18 cellular contexts compared by ENCODE assay signal in genomic region chrX:11462648-11463047, GRCh38.
DNase-seq lines count a peak whose midpoint lies in the region; ATAC-seq, FAIRE-seq and TF ChIP-seq lines count a peak whose summit lies in the region.
"Had no signal": no experiment of that assay in that cellular context is flagged by ENCODE, and none has a peak within 500 bp of the region (broad histone marks: within the 10 kb centered on the region; RNA-seq: fewer than 3 reads in every experiment).

No MANE protein-coding gene starts in this region.

- H4K20me1 ChIP-seq in osteoblast (ENCODE audit: insufficient read depth, low read length): no peaks in the 10 kb centered on the region
- H4K20me1 ChIP-seq in HepG2 (ENCODE audit: insufficient read depth, low read length): no peaks in the 10 kb centered on the region
- H4K20me1 ChIP-seq: BLaER1 treated with 17β-estradiol and CSF1 and Interleukin-3, amounts not matched to agents 10 nM and 100 nM had no signal

- no peak overlapping the region for H3K4me3 Mint-ChIP-seq in T-cell
- H3K4me3 Mint-ChIP-seq: CD8-positive, alpha-beta memory T cell had no signal

- intact Hi-C loops in HepG2 (cut with micrococcal nuclease; ENCODE audit: unreplicated experiment): no loop called here

- H3K4me2 ChIP-seq in A549 (peak overlapping the region; percentile 58; the same call in 1 of the 3 replicates), osteoblast (ENCODE audit: insufficient read depth, low read length) (peak overlapping the region; percentile 11), HepG2 (ENCODE audit: low read depth, low read length) (no peak overlapping the region)

- H3K4me1 Mint-ChIP-seq in T-cell: no peaks in the 10 kb centered on the region
- H3K4me1 Mint-ChIP-seq: CD8-positive, alpha-beta memory T cell had no signal

- no peaks in the 10 kb centered on the region for H3K36me3 Mint-ChIP-seq in T-cell
- H3K36me3 Mint-ChIP-seq: CD8-positive, alpha-beta memory T cell had no signal

- H2AFZ ChIP-seq in osteoblast (ENCODE audit: low read length) (no peak overlapping the region), HepG2 (ENCODE audit: low read length) (no peak overlapping the region)
- H2AFZ ChIP-seq: GM23248 had no signal

- no TSS peak for BruUV-seq in HepG2 (replicated peaks; lab: Mats Ljungman, UMichigan)

- TF ChIP-seq RAD21 in A549 (conservative IDR thresholded peaks at IDR 0.05 in 1 of 2, IDR thresholded peaks at IDR 0.05 in 1 of 2) (no peak), HepG2 (CRISPR knock-in tag; IDR thresholded peaks at IDR 0.05) (no peak)

- no peaks in the 10 kb centered on the region for H3K9me3 Mint-ChIP-seq in T-cell
- H3K9me3 Mint-ChIP-seq: CD8-positive, alpha-beta memory T cell had no signal

- TF ChIP-seq CTCF in A549 (IDR thresholded peaks at IDR 0.05) (no peak), osteoblast (IDR thresholded peaks at IDR 0.05; ENCODE audit: extremely low read depth, low read depth, low read length) (no peak), HepG2 (CRISPR knock-in tag; IDR thresholded peaks at IDR 0.05) (no peak)

- CTCF ChIA-PET in A549 (lab: Yijun Ruan, JAX) (no interaction called here), T-cell (lab: Charles Lee) (no interaction called here), HepG2 (lab: Yijun Ruan, JAX; ENCODE audit: low intra/inter-chr PET ratio, low total read pairs) (no interaction called here)

- POLR2A ChIA-PET in A549 (lab: Yijun Ruan, JAX) (no interaction called here), T-cell (lab: Charles Lee) (no interaction called here), HepG2 (lab: Yijun Ruan, JAX) (no interaction called here)

- FAIRE-seq in A549 (lab: Jason Lieb, UNC): no peak
- no peak for FAIRE-seq in HepG2 (lab: Jason Lieb, UNC)
- FAIRE-seq: D721Med had no signal

- no peaks in the 10 kb centered on the region for H3K36me3 ChIP-seq in adipocyte (ENCODE audit: control insufficient read depth, insufficient read depth, low read length, severe bottlenecking)
- H3K36me3 ChIP-seq in osteoblast (ENCODE audit: insufficient read depth, low read length): no peaks in the 10 kb centered on the region
- H3K36me3 ChIP-seq in HepG2 (replicated peaks in 1 of 2; ENCODE audit: control insufficient read depth in 1 of 2, insufficient read depth in 2 of 2, low read length in 2 of 2): no peaks in the 10 kb centered on the region
- H3K36me3 ChIP-seq: BLaER1 treated with 17β-estradiol and CSF1 and Interleukin-3, amounts not matched to agents 10 nM and 100 nM; HAP-1 had no signal

- H3K27ac ChIP-seq in A549 (peak overlapping the region in 1 of 2 experiments; percentile 63; a peak in 1 of 6 replicates), osteoblast (ENCODE audit: low read depth, low read length) (peak overlapping the region; percentile 13), HepG2 (ENCODE audit: extremely low read length, insufficient read depth, low read length) (no peak overlapping the region)
- H3K27ac ChIP-seq: BLaER1 treated with 17β-estradiol and CSF1 and Interleukin-3, amounts not matched to agents 10 nM and 100 nM; RWPE1 had no signal

- no peak for DNase-seq in A549 (ENCODE audit: low read depth in 1 of 2, low spot score in 1 of 2)
- DNase-seq in NCI-H187 treated with DMSO at 0.1 percent for 48 hours (lab: John Stamatoyannopoulos, UW): peak; percentile 34
- DNase-seq in adipocyte (ENCODE audit: low read depth): no peak
- no peak for DNase-seq in osteoblast (ENCODE audit: insufficient read length, low spot score, missing footprints)
- no peak for DNase-seq in DMS 273 treated with DMSO at 0.1 percent for 48 hours (lab: John Stamatoyannopoulos, UW)
- no peak for DNase-seq in T-cell
- DNase-seq in NCI-H1694 treated with DMSO at 0.1 percent for 48 hours (lab: John Stamatoyannopoulos, UW): no peak
- no peak for DNase-seq in HepG2 (ENCODE audit: low spot score)
- DNase-seq: CD8-positive, alpha-beta memory T cell; DND-41; KBM-7; NCI-H1930; NCI-H2171 had no signal

- H3K27me3 Mint-ChIP-seq in T-cell: peaks cover 0 to 32% of the 10 kb centered on the region in 2 donors

- H3K79me2 ChIP-seq in osteoblast (ENCODE audit: insufficient read depth, low read length): no peaks in the 10 kb centered on the region
- H3K79me2 ChIP-seq in HepG2 (ENCODE audit: insufficient read depth, low read length): no peaks in the 10 kb centered on the region

- WGBS in A549 (ENCODE audit: missing lambda C conversion rate): 22% methylated on average over 2 of the region's 2 CpGs
- 14% methylated on average over 1 of the region's 2 CpGs for WGBS in HepG2 (ENCODE audit: low lambda C conversion rate)

- TF ChIP-seq POLR2A in A549 (IDR thresholded peaks at IDR 0.05; ENCODE audit: low read length): no peak
- no peak for TF ChIP-seq POLR2A in HepG2 (IDR thresholded peaks at IDR 0.05; ENCODE audit: insufficient read depth in 1 of 2, low read depth in 2 of 2, low read length in 2 of 2)

- no peak for ATAC-seq in A549
- no peak for ATAC-seq in T-cell (replicated peaks in 1 of 4)
- ATAC-seq in HepG2: no peak

- TF ChIP-seq EP300 in A549 (IDR thresholded peaks at IDR 0.05) (no peak), HepG2 (IDR thresholded peaks at IDR 0.05; ENCODE audit: low read depth in 2 of 2, low read length in 2 of 2) (no peak), HepG2 (CRISPR knock-in tag; IDR thresholded peaks at IDR 0.05; ENCODE audit: borderline replicate concordance) (no peak)

- H3K27ac Mint-ChIP-seq in T-cell: no peak overlapping the region
- H3K27ac Mint-ChIP-seq: CD8-positive, alpha-beta memory T cell had no signal

- H3K9ac ChIP-seq in adipocyte (ENCODE audit: low read length) (peak overlapping the region; percentile 73), HepG2 (ENCODE audit: insufficient read depth, low read depth, low read length) (no peak overlapping the region)
- H3K9ac ChIP-seq: BLaER1 treated with 17β-estradiol and CSF1 and Interleukin-3, amounts not matched to agents 10 nM and 100 nM; GM23248 had no signal

- H3K27me3 ChIP-seq in adipocyte (replicated peaks; ENCODE audit: control insufficient read depth, insufficient read depth, low read length): no peaks in the 10 kb centered on the region
- H3K27me3 ChIP-seq in osteoblast (ENCODE audit: insufficient read depth, low read length): no peaks in the 10 kb centered on the region
- no peaks in the 10 kb centered on the region for H3K27me3 ChIP-seq in HepG2 (ENCODE audit: control insufficient read depth in 1 of 2, insufficient read depth in 2 of 2, low read length in 2 of 2)

- H3K4me1 ChIP-seq in A549 (peaks cover 13% of the 10 kb centered on the region; the same call in 1 of the 3 replicates), adipocyte (ENCODE audit: control insufficient read depth, insufficient read depth, low read length) (peaks cover 27% of the 10 kb centered on the region), osteoblast (ENCODE audit: insufficient read depth, low read length) (peaks cover 21% of the 10 kb centered on the region), HepG2 (ENCODE audit: insufficient read depth, low read length) (no peaks in the 10 kb centered on the region)
- H3K4me1 ChIP-seq: BLaER1 treated with 17β-estradiol and CSF1 and Interleukin-3, amounts not matched to agents 10 nM and 100 nM; HAP-1 had no signal

- H3K4me3 ChIP-seq in A549 (no peak overlapping the region), adipocyte (ENCODE audit: low read length) (no peak overlapping the region), osteoblast (ENCODE audit: insufficient read depth, low read length) (no peak overlapping the region), HepG2 (replicated peaks in 1 of 3; ENCODE audit: insufficient read depth in 1 of 3, low read depth in 2 of 3, low read length in 3 of 3) (no peak overlapping the region)
- H3K4me3 ChIP-seq: BLaER1 treated with 17β-estradiol and CSF1 and Interleukin-3, amounts not matched to agents 10 nM and 100 nM; GM23248; HAP-1 had no signal

- no peaks in the 10 kb centered on the region for H3K9me3 ChIP-seq in A549
- H3K9me3 ChIP-seq in adipocyte (ENCODE audit: control insufficient read depth, low read length): no peaks in the 10 kb centered on the region
- no peaks in the 10 kb centered on the region for H3K9me3 ChIP-seq in osteoblast (ENCODE audit: low read depth, low read length)
- H3K9me3 ChIP-seq in HepG2 (ENCODE audit: low read length): no peaks in the 10 kb centered on the region
- H3K9me3 ChIP-seq: BLaER1 treated with 17β-estradiol and CSF1 and Interleukin-3, amounts not matched to agents 10 nM and 100 nM; HAP-1 had no signal

- in situ Hi-C loops in HepG2 (cut with HindIII; ENCODE audit: extremely low pct_ligation_motif_present, low pct_unique_long_range_greater_than_20kb): no loop called here

TF ChIP-seq in A549, 52 proteins besides CTCF, POLR2A, EP300 and RAD21 (continues in another document):
- no peak for TF ChIP-seq HOXB5 (CRISPR knock-in tag; IDR thresholded peaks at IDR 0.05)
- TF ChIP-seq NPAS2 (CRISPR knock-in tag; IDR thresholded peaks at IDR 0.05; ENCODE audit: borderline replicate concordance): no peak
- TF ChIP-seq MAFK (IDR thresholded peaks at IDR 0.05; ENCODE audit: partially characterized antibody): no peak
- no peak for TF ChIP-seq SREBF2 (IDR thresholded peaks at IDR 0.05)
- TF ChIP-seq FOSL2 (IDR thresholded peaks at IDR 0.05): no peak
- TF ChIP-seq FOSL2 (CRISPR knock-in tag; IDR thresholded peaks at IDR 0.05): no peak
- TF ChIP-seq RFX5 (IDR thresholded peaks at IDR 0.05): no peak
- TF ChIP-seq GATA3 (IDR thresholded peaks at IDR 0.05; ENCODE audit: borderline replicate concordance): no peak

TF ChIP-seq in HepG2, 621 proteins besides CTCF, POLR2A, EP300 and RAD21:
- no peak for TF ChIP-seq NCOR1 (IDR thresholded peaks at IDR 0.05; ENCODE audit: borderline replicate concordance, low read length)
